ENCODE assay signal across 11 cellular contexts in genomic region chr17:1031711-1032110, GRCh38. TPM values are rescaled to one million over a fixed set of nuclear protein-coding genes. Genes with fewer than 3 reads are reported as not detected.
A peak's percentile ranks its signal among the peaks of the same experiment; 100 is the strongest.
DNase-seq lines count a peak whose midpoint lies in the region; ATAC-seq, FAIRE-seq and TF ChIP-seq lines count a peak whose summit lies in the region.
"Had no signal": no experiment of that assay in that cellular context is flagged by ENCODE, and none has a peak within 500 bp of the region (broad histone marks: within the 10 kb centered on the region; RNA-seq: fewer than 3 reads in every experiment).

No MANE protein-coding gene starts in this region.

- H3K9me3 ChIP-seq in K562 (replicated peaks; ENCODE audit: control insufficient read depth, insufficient read depth, low read depth, low read length): no peaks in the 10 kb centered on the region
- H3K9me3 ChIP-seq in right atrium auricular region: no peaks in the 10 kb centered on the region
- H3K9me3 ChIP-seq in pancreas: no peaks in the 10 kb centered on the region

- H3K4me3 Mint-ChIP-seq in naive thymus-derived CD8-positive, alpha-beta T cell: no peak overlapping the region
- no peak overlapping the region for H3K4me3 Mint-ChIP-seq in chondrocyte (ENCODE audit: unreplicated experiment)
- H3K4me3 Mint-ChIP-seq: effector memory CD8-positive, alpha-beta T cell; T-helper 1 cell treated with Interleukin-12 subunit alpha and Interleukin-12 subunit beta and Interleukin-4 antibody, amounts not matched to agents 30 μg/mL and 1 μg/mL, for 36 hours had no signal

- TF ChIP-seq CTCF in K562 (IDR thresholded peaks at IDR 0.05 in 2 of 3, conservative IDR thresholded peaks at IDR 0.05 in 1 of 3; ENCODE audit: insufficient read depth in 2 of 3, low read depth in 1 of 3, low read length in 3 of 3): no peak
- no peak for TF ChIP-seq CTCF in right atrium auricular region (IDR thresholded peaks at IDR 0.05)
- TF ChIP-seq CTCF in pancreas (IDR thresholded peaks at IDR 0.05): no peak
- TF ChIP-seq CTCF in chondrocyte (IDR thresholded peaks at IDR 0.05): no peak

- peaks cover 0 to 14% (median 4%) of the 10 kb centered on the region in 4 donors for H3K4me1 Mint-ChIP-seq in naive thymus-derived CD8-positive, alpha-beta T cell
- H3K4me1 Mint-ChIP-seq in chondrocyte (ENCODE audit: low read depth): peaks cover 26% of the 10 kb centered on the region

- H3K9me3 Mint-ChIP-seq in naive thymus-derived CD8-positive, alpha-beta T cell: no peaks in the 10 kb centered on the region
- no peaks in the 10 kb centered on the region for H3K9me3 Mint-ChIP-seq in chondrocyte (ENCODE audit: low read depth)
- H3K9me3 Mint-ChIP-seq: effector memory CD8-positive, alpha-beta T cell; T-helper 1 cell treated with Interleukin-12 subunit alpha and Interleukin-12 subunit beta and Interleukin-4 antibody, amounts not matched to agents 30 μg/mL and 1 μg/mL, for 36 hours had no signal

- no peak for FAIRE-seq in K562 (lab: Jason Lieb, UNC)
- no peak for FAIRE-seq in pancreas (lab: Jason Lieb, UNC)
- no peak for FAIRE-seq in GM12892 (lab: Jason Lieb, UNC)
- FAIRE-seq: urothelium cell line had no signal

- no peaks in the 10 kb centered on the region for H3K27me3 Mint-ChIP-seq in naive thymus-derived CD8-positive, alpha-beta T cell
- no peaks in the 10 kb centered on the region for H3K27me3 Mint-ChIP-seq in chondrocyte (ENCODE audit: low read depth)
- H3K27me3 Mint-ChIP-seq: effector memory CD8-positive, alpha-beta T cell had no signal

- DNase-seq in AG08396 (ENCODE audit: low spot score) (peak; percentile 70), K562 (ENCODE audit: extremely low read depth in 1 of 4, low spot score in 3 of 4) (peak in 2 of 4 experiments; percentile 19 to 28), right atrium auricular region (ENCODE audit: low spot score) (no peak), pancreas (peak in 1 of 6 donors; percentile 30), NCI-H1417 treated with DMSO at 0.1 percent for 48 hours (lab: John Stamatoyannopoulos, UW) (no peak), GM12892 (ENCODE audit: insufficient read length) (no peak), chondrocyte (ENCODE audit: low spot score) (no peak)
- DNase-seq in naive thymus-derived CD8-positive, alpha-beta T cell: no peak
- DNase-seq: effector memory CD8-positive, alpha-beta T cell had no signal

- H3K27ac ChIP-seq in K562 (ENCODE audit: extremely low read depth, low read depth, low read length) (no peak overlapping the region), right atrium auricular region (peak overlapping the region; percentile 83 to 89), pancreas (no peak overlapping the region)

- H3K4me1 ChIP-seq in K562 (replicated peaks in 1 of 2; ENCODE audit: control insufficient read depth in 2 of 2, insufficient read depth in 2 of 2, low read length in 2 of 2) (peaks cover 0 to 4% of the 10 kb centered on the region in 2 experiments; a peak in 2 of 5 replicates), right atrium auricular region (peaks cover 2 to 66% of the 10 kb centered on the region in 2 donors), pancreas (no peaks in the 10 kb centered on the region)

- POLR2A ChIA-PET in K562 (lab: Yijun Ruan, JAX): interaction anchor here (0.6 kb wide), 1 partner anchor 26 kb away, joined by 3 read pairs; no protein-coding TSS in a partner anchor
- POLR2A ChIA-PET in naive thymus-derived CD8-positive, alpha-beta T cell (lab: Charles Lee): no interaction called here

- no peaks in the 10 kb centered on the region for H3K79me2 ChIP-seq in K562 (ENCODE audit: control insufficient read depth, insufficient read depth, low read length)

- H3K27me3 ChIP-seq in K562 (ENCODE audit: control insufficient read depth in 2 of 2, insufficient read depth in 2 of 2, low read length in 2 of 2) (peaks cover 0 to 64% of the 10 kb centered on the region in 2 experiments; a peak in 4 of 5 replicates), right atrium auricular region (no peaks in the 10 kb centered on the region), pancreas (no peaks in the 10 kb centered on the region)

- no peak overlapping the region for H3K4me2 ChIP-seq in K562 (ENCODE audit: insufficient read depth, low read length)

- CTCF ChIA-PET in K562 (lab: Yijun Ruan, JAX; ENCODE audit: low intra/inter-chr PET ratio): no interaction called here

- no peaks in the 10 kb centered on the region for H3K36me3 ChIP-seq in K562 (ENCODE audit: control insufficient read depth, insufficient read depth, low read length)
- H3K36me3 ChIP-seq in right atrium auricular region: peaks cover 5% of the 10 kb centered on the region
- H3K36me3 ChIP-seq in pancreas: no peaks in the 10 kb centered on the region

- intact Hi-C loops in K562 (cut with micrococcal nuclease) (no loop called here), pancreas (cut with DNase I) (no loop called here)

- TF ChIP-seq POLR2A in K562 (conservative IDR thresholded peaks at IDR 0.05) (no peak), GM12892 (IDR thresholded peaks at IDR 0.05; ENCODE audit: low read depth, low read length) (no peak)

- peaks cover 11% of the 10 kb centered on the region; the same call in 1 of the 2 replicates for H4K20me1 ChIP-seq in K562 (replicated peaks; ENCODE audit: control insufficient read depth, insufficient read depth, low read length)

- H3K4me3 ChIP-seq in K562: no peak overlapping the region
- peak overlapping the region; percentile 53 to 61 for H3K4me3 ChIP-seq in right atrium auricular region
- H3K4me3 ChIP-seq in pancreas: peak overlapping the region in 1 of 4 donors; percentile 9

- no TSS peak for BruUV-seq in K562 (replicated peaks; lab: Mats Ljungman, UMichigan)

- in situ Hi-C loops in K562 (cut with MboI): no loop called here

- no peak overlapping the region for H2AFZ ChIP-seq in K562 (ENCODE audit: low read depth, low read length)

- TF ChIP-seq EP300 in K562 (IDR thresholded peaks at IDR 0.05; ENCODE audit: low read length): no peak

- 83% methylated on average over 1 of the region's 35 CpGs for WGBS in K562 (ENCODE audit: insufficient coverage, low coverage, missing lambda C conversion rate)
- 14 to 35% methylated on average over 6 to 28 of the region's 35 CpGs for WGBS in pancreas, 2 donors

- ATAC-seq in K562 (no peak), pancreas (peak; percentile 51 to 72 (median 68))
- ATAC-seq in naive thymus-derived CD8-positive, alpha-beta T cell: no peak
- ATAC-seq: effector memory CD8-positive, alpha-beta T cell had no signal

- H3K27ac Mint-ChIP-seq in naive thymus-derived CD8-positive, alpha-beta T cell: no peak overlapping the region
- no peak overlapping the region for H3K27ac Mint-ChIP-seq in chondrocyte (ENCODE audit: unreplicated experiment)
- H3K27ac Mint-ChIP-seq: effector memory CD8-positive, alpha-beta T cell; T-helper 1 cell treated with Interleukin-12 subunit alpha and Interleukin-12 subunit beta and Interleukin-4 antibody, amounts not matched to agents 30 μg/mL and 1 μg/mL, for 36 hours had no signal

- TF ChIP-seq RAD21 in K562 (CRISPR knock-in tag; conservative IDR thresholded peaks at IDR 0.05 in 1 of 2, IDR thresholded peaks at IDR 0.05 in 1 of 2): no peak

- no peaks in the 10 kb centered on the region for H3K9me1 ChIP-seq in K562 (ENCODE audit: control insufficient read depth, insufficient read depth, low read length)

- H3K36me3 Mint-ChIP-seq in naive thymus-derived CD8-positive, alpha-beta T cell: peaks cover 0 to 5% (median 2%) of the 10 kb centered on the region in 3 donors
- peaks cover 7% of the 10 kb centered on the region for H3K36me3 Mint-ChIP-seq in chondrocyte (ENCODE audit: low read depth)

- no peak overlapping the region for H3K9ac ChIP-seq in K562 (ENCODE audit: insufficient read depth in 1 of 2, low read depth in 2 of 2, low read length in 2 of 2)

RNA-seq across cellular contexts. Expression of gene TIMM22, which starts 34.8 kb away (rescaled TPM):
- 12.8 and 27.3 TPM in 2 replicates for total RNA-seq in K562 (2011; cell fraction: chromatin; rRNA removed; ENCODE audit: low replicate concordance)
- total RNA-seq in K562 (2011; cell fraction: nucleolus; rRNA removed): 18.2 and 22.8 TPM in 2 replicates
- total RNA-seq in K562 (2011; cell fraction: nucleoplasm; rRNA removed): 14.2 and 16.1 TPM in 2 replicates
- total RNA-seq in K562 (2014; rRNA removed) (12.3 and 13.9 TPM in 2 replicates), K562 (2014; rRNA removed; fragmentation: Illumina TruSeq; extraction: Trizol) (9.2 and 10.3 TPM in 2 replicates), K562 (2015; rRNA removed; fragmentation: Illumina TruSeq; extraction: Trizol) (11.8 and 12.2 TPM in 2 replicates), K562 (2021) (12.8 and 14.1 TPM in 2 replicates), right atrium auricular region (10 to 100 TPM; 14.8 to 15.4 TPM), pancreas (1 to 10 TPM; 3.1 to 6.0 (median 4.6) TPM), chondrocyte (10.0 to 13.1 TPM (median 10.3 TPM) in 3 replicates)
- polyA plus RNA-seq in K562 (2011; rRNA removed) (6.2 and 7.2 TPM in 2 replicates), K562 (2014; fragmentation: Illumina TruSeq; extraction: Trizol) (13.1 and 13.4 TPM in 2 replicates), K562 (2014; fragmentation: Nextera tagmentation; extraction: Ambion mirVana) (1 to 10 TPM; 5.9 to 6.1 TPM), K562 (2014; rRNA removed) (10.1 and 12.5 TPM in 2 replicates), pancreas (1 to 10 TPM; 3.9 to 6.5 TPM)
- polyA plus RNA-seq in K562 (2011; cell fraction: cytosol; rRNA removed): 8.5 and 8.8 TPM in 2 replicates
- 5.2 and 5.3 TPM in 2 replicates for polyA plus RNA-seq in K562 (2011; cell fraction: nucleus; rRNA removed)
- polyA plus RNA-seq in K562 (2012): 6.9 and 11.7 TPM in 2 replicates
- 10.1 and 14.2 TPM in 2 replicates for polyA minus RNA-seq in K562 (2011; rRNA and poly(A)+ RNA removed)
- polyA minus RNA-seq in K562 (2011; cell fraction: cytosol; rRNA and poly(A)+ RNA removed): 3.6 and 6.3 TPM in 2 replicates
- polyA minus RNA-seq in K562 (2011; cell fraction: nucleus; rRNA and poly(A)+ RNA removed): 10.9 and 14.9 TPM in 2 replicates
- total RNA-seq in naive thymus-derived CD8-positive, alpha-beta T cell: 10 to 100 TPM; 14.5 to 15.9 TPM
- 10 to 100 TPM; 20.8 to 25.2 (median 23.5) TPM for polyA plus RNA-seq in naive thymus-derived CD8-positive, alpha-beta T cell
- 7.4 TPM for polyA plus RNA-seq in GM12892 (2012; ENCODE audit: missing spikeins)

RNA-seq across cellular contexts. Expression of gene NXN, which starts 52.1 kb away (rescaled TPM):
- total RNA-seq in K562 (2011; cell fraction: chromatin; rRNA removed; ENCODE audit: low replicate concordance): 1.4 and 2.2 TPM in 2 replicates
- 0.92 and 2.7 TPM in 2 replicates for total RNA-seq in K562 (2011; cell fraction: nucleolus; rRNA removed)
- total RNA-seq in K562 (2011; cell fraction: nucleoplasm; rRNA removed): 0.51 and 1.5 TPM in 2 replicates
- total RNA-seq in K562 (2014; rRNA removed): 0.04 TPM in 1 of 2 replicates, not detected in the other
- 0.06 TPM in 1 of 2 replicates, not detected in the other for total RNA-seq in K562 (2014; rRNA removed; fragmentation: Illumina TruSeq; extraction: Trizol)
- total RNA-seq in K562 (2015; rRNA removed; fragmentation: Illumina TruSeq; extraction: Trizol): not detected in 2 replicates
- 0.27 and 0.34 TPM in 2 replicates for total RNA-seq in K562 (2021)
- 0.31 and 0.35 TPM in 2 replicates for polyA plus RNA-seq in K562 (2011; rRNA removed)
- 0.44 and 0.51 TPM in 2 replicates for polyA plus RNA-seq in K562 (2011; cell fraction: cytosol; rRNA removed)
- polyA plus RNA-seq in K562 (2011; cell fraction: nucleus; rRNA removed): 0.20 and 0.70 TPM in 2 replicates
- 0.25 and 0.60 TPM in 2 replicates for polyA plus RNA-seq in K562 (2012)
- 0.11 and 0.39 TPM in 2 replicates for polyA plus RNA-seq in K562 (2014; fragmentation: Illumina TruSeq; extraction: Trizol)
- polyA plus RNA-seq in K562 (2014; fragmentation: Nextera tagmentation; extraction: Ambion mirVana): not detected
- polyA plus RNA-seq in K562 (2014; rRNA removed): 0.08 TPM in 1 of 2 replicates, not detected in the other
- polyA minus RNA-seq in K562 (2011; rRNA and poly(A)+ RNA removed): 0.63 and 0.66 TPM in 2 replicates
- 3.7 TPM in 1 of 2 replicates, not detected in the other for polyA minus RNA-seq in K562 (2011; cell fraction: cytosol; rRNA and poly(A)+ RNA removed)
- not detected in 2 replicates for polyA minus RNA-seq in K562 (2011; cell fraction: nucleus; rRNA and poly(A)+ RNA removed)
- total RNA-seq in right atrium auricular region: 10 to 100 TPM; 15.6 to 17.5 TPM
- total RNA-seq in pancreas: 10 to 100 TPM; 25.2 to 35.0 (median 30.7) TPM
- polyA plus RNA-seq in pancreas: 10 to 100 TPM; 17.4 to 20.9 TPM
- total RNA-seq in naive thymus-derived CD8-positive, alpha-beta T cell: under 1 TPM; 0.49 to 0.70 TPM
- polyA plus RNA-seq in naive thymus-derived CD8-positive, alpha-beta T cell: under 1 TPM; 0.06 to 0.85 (median 0.07) TPM
- 2.0 TPM for polyA plus RNA-seq in GM12892 (2012; ENCODE audit: missing spikeins)
- 85.2 to 93.6 TPM (median 86.4 TPM) in 3 replicates for total RNA-seq in chondrocyte

Comparison
In these comparisons a context has a peak if more than half of its experiments do, and no peak if none do; other contexts are left out.
1. ATAC-seq: peak in pancreas (4 of 4); none in K562 (single experiment) and naive thymus-derived CD8-positive, alpha-beta T cell (0 of 2).
2. H3K27ac ChIP-seq: peak in right atrium auricular region (2 of 2); none in K562 (single experiment) and pancreas (0 of 4).
3. RNA of gene NXN, which starts 52.1 kb away (total RNA-seq): 85.2 to 93.6 TPM in chondrocyte, 25.2 to 35.0 TPM in pancreas and 15.6 to 17.5 TPM in right atrium auricular region; 0.49 to 0.70 TPM in naive thymus-derived CD8-positive, alpha-beta T cell and 0.04 to 2.7 TPM in K562; every median in the first group is over 4 times any median in the second.